Comparison of ENCODE assay signal across 1 cellular context in genomic region chr20:36666181-36666740, GRCh38.
TF ChIP-seq lines count a peak whose summit lies in the region.

No MANE protein-coding gene starts in this region.

TF ChIP-seq in HCT116, 20 proteins besides CTCF, POLR2A, EP300 and RAD21 (continued from another document):
- TF ChIP-seq ZBTB33 (IDR thresholded peaks at IDR 0.05; ENCODE audit: extremely low read depth, insufficient replicate concordance, low read length) (no peak), ELF1 (IDR thresholded peaks at IDR 0.05; ENCODE audit: borderline replicate concordance, low read depth) (no peak), SRF (IDR thresholded peaks at IDR 0.05; ENCODE audit: low read depth) (no peak), EGR1 (IDR thresholded peaks at IDR 0.05; ENCODE audit: low read depth) (no peak), JUND (IDR thresholded peaks at IDR 0.05) (no peak)
